Comparison of ENCODE assay signal across 37 cellular contexts in the genomic region with DNA sequence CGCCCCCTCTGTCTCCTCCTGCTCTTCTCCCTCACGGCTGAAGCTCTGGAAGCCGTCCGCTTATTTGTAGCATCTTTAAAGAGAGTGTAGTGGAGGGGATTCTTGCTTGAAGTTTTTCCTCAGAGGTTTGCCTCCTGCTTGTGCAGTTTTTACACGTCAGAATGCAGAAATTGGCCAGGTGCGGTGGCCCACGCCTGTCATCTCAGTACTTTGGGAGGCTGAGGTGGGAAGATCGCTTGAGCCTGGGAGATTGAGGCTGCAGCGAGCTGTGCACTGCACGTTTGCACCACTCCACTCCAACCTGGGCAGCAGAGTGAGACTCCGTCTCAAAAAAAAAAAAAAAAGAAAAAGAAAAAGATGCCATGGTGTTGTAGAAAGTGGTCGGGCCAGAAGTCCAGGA.
"Had no signal": no experiment of that assay in that cellular context is flagged by ENCODE, and none has a peak within 500 bp of the region (broad histone marks: within the 10 kb centered on the region; RNA-seq: fewer than 3 reads in every experiment).

No MANE protein-coding gene starts in this region.

- H3K4me1 ChIP-seq: adrenal gland, ascending aorta, body of pancreas, breast epithelium had no signal

- H3K36me3 ChIP-seq: adrenal gland, cardiac muscle cell had no signal

- H3K27ac Mint-ChIP-seq: activated naive CD4-positive, alpha-beta T cell treated with anti-CD3 and anti-CD28 coated beads for 36 hours; activated naive CD4-positive, alpha-beta T cell treated with anti-CD3 and anti-CD28 coated beads, Interleukin-2, amount 10 ng/mL, durations not matched to agents 7 days and 5 days; activated naive CD4-positive, alpha-beta T cell treated with anti-CD3 and anti-CD28 coated beads, Interleukin-2, amount 50 U/mL, for 24 hours; activated naive CD4-positive, alpha-beta T cell treated with anti-CD3 and anti-CD28 coated beads, Interleukin-2, amount 50 U/mL, for 72 hours; activated naive CD8-positive, alpha-beta T cell; activated naive CD8-positive, alpha-beta T cell treated with anti-CD3 and anti-CD28 coated beads for 36 hours; activated naive CD8-positive, alpha-beta T cell treated with anti-CD3 and anti-CD28 coated beads, Interleukin-2, amount 10 ng/mL, durations not matched to agents 7 days and 5 days; activated naive CD8-positive, alpha-beta T cell treated with anti-CD3 and anti-CD28 coated beads, Interleukin-2, amount 50 U/mL, for 24 hours; activated T-cell treated with anti-CD3 and anti-CD28 coated beads, Interleukin-2, amount 50 U/mL, for 24 hours; activated T-cell treated with anti-CD3 and anti-CD28 coated beads, Interleukin-2, amount 50 U/mL, for 72 hours; activated T-helper 1 cell treated with anti-CD3 and anti-CD28 coated beads, Interleukin-12 subunit alpha, Interleukin-12 subunit beta, Interleukin-2, Interleukin-4 antibody, amounts not matched to agents 30 ng/mL and 10 ng/mL and 1 ng/mL, durations not matched to agents 14 hours and 24 hours and 36 hours; activated T-helper 17 cell treated with anti-CD3 and anti-CD28 coated beads, Interleukin-2, amount 50 U/mL, for 72 hours; activated T-helper 2 cell treated with anti-CD3 and anti-CD28 coated beads, Interferon-gamma antibody, Interleukin-2, Interleukin-4, amounts not matched to agents 10 μg/mL and 5 μg/mL and 100 μg/mL, durations not matched to agents 14 hours and 24 hours and 36 hours had no signal

- H3K4me3 Mint-ChIP-seq: activated naive CD4-positive, alpha-beta T cell treated with anti-CD3 and anti-CD28 coated beads for 36 hours; activated naive CD4-positive, alpha-beta T cell treated with anti-CD3 and anti-CD28 coated beads, Interleukin-2, amount 10 ng/mL, durations not matched to agents 7 days and 5 days; activated naive CD4-positive, alpha-beta T cell treated with anti-CD3 and anti-CD28 coated beads, Interleukin-2, amount 50 U/mL, for 24 hours; activated naive CD8-positive, alpha-beta T cell; activated naive CD8-positive, alpha-beta T cell treated with anti-CD3 and anti-CD28 coated beads for 36 hours; activated naive CD8-positive, alpha-beta T cell treated with anti-CD3 and anti-CD28 coated beads, Interleukin-2, amount 10 ng/mL, durations not matched to agents 7 days and 5 days; activated naive CD8-positive, alpha-beta T cell treated with anti-CD3 and anti-CD28 coated beads, Interleukin-2, amount 50 U/mL, for 24 hours; activated T-cell treated with anti-CD3 and anti-CD28 coated beads, Interleukin-2, amount 50 U/mL, for 24 hours; activated T-cell treated with anti-CD3 and anti-CD28 coated beads, Interleukin-2, amount 50 U/mL, for 4 hours; activated T-cell treated with anti-CD3 and anti-CD28 coated beads, Interleukin-2, amount 50 U/mL, for 72 hours; activated T-helper 1 cell treated with anti-CD3 and anti-CD28 coated beads, Interleukin-12 subunit alpha, Interleukin-12 subunit beta, Interleukin-2, Interleukin-4 antibody, amounts not matched to agents 30 ng/mL and 10 ng/mL and 1 ng/mL, durations not matched to agents 14 hours and 24 hours and 36 hours; activated T-helper 17 cell treated with anti-CD3 and anti-CD28 coated beads, Interleukin-2, amount 50 U/mL, for 72 hours; brain; central memory CD8-positive, alpha-beta T cell had no signal

- H3K27me3 ChIP-seq: adrenal gland, ascending aorta, body of pancreas, brain microvascular endothelial cell, breast epithelium, cardiac muscle cell had no signal

- H3K4me1 Mint-ChIP-seq: activated naive CD4-positive, alpha-beta T cell treated with anti-CD3 and anti-CD28 coated beads, Interleukin-2, amount 10 ng/mL, durations not matched to agents 7 days and 5 days; activated naive CD4-positive, alpha-beta T cell treated with anti-CD3 and anti-CD28 coated beads, Interleukin-2, amount 50 U/mL, for 24 hours; activated naive CD8-positive, alpha-beta T cell treated with anti-CD3 and anti-CD28 coated beads for 36 hours; activated naive CD8-positive, alpha-beta T cell treated with anti-CD3 and anti-CD28 coated beads, Interleukin-2, amount 10 ng/mL, durations not matched to agents 7 days and 5 days; activated naive CD8-positive, alpha-beta T cell treated with anti-CD3 and anti-CD28 coated beads, Interleukin-2, amount 50 U/mL, for 24 hours; activated T-helper 17 cell treated with anti-CD3 and anti-CD28 coated beads, Interleukin-2, amount 50 U/mL, for 72 hours had no signal

- H3K4me3 ChIP-seq: adrenal gland, ascending aorta, body of pancreas, breast epithelium, cardiac muscle cell had no signal

- H3K36me3 Mint-ChIP-seq: activated naive CD4-positive, alpha-beta T cell treated with anti-CD3 and anti-CD28 coated beads, Interleukin-2, amount 10 ng/mL, durations not matched to agents 7 days and 5 days; activated naive CD4-positive, alpha-beta T cell treated with anti-CD3 and anti-CD28 coated beads, Interleukin-2, amount 50 U/mL, for 24 hours; activated naive CD4-positive, alpha-beta T cell treated with anti-CD3 and anti-CD28 coated beads, Interleukin-2, amount 50 U/mL, for 72 hours; activated naive CD8-positive, alpha-beta T cell; activated naive CD8-positive, alpha-beta T cell treated with anti-CD3 and anti-CD28 coated beads for 36 hours; activated naive CD8-positive, alpha-beta T cell treated with anti-CD3 and anti-CD28 coated beads, Interleukin-2, amount 10 ng/mL, durations not matched to agents 7 days and 5 days had no signal

- H3K9me3 Mint-ChIP-seq: activated naive CD4-positive, alpha-beta T cell treated with anti-CD3 and anti-CD28 coated beads for 36 hours; activated naive CD4-positive, alpha-beta T cell treated with anti-CD3 and anti-CD28 coated beads, Interleukin-2, amount 10 ng/mL, durations not matched to agents 7 days and 5 days; activated naive CD4-positive, alpha-beta T cell treated with anti-CD3 and anti-CD28 coated beads, Interleukin-2, amount 50 U/mL, for 24 hours; activated naive CD4-positive, alpha-beta T cell treated with anti-CD3 and anti-CD28 coated beads, Interleukin-2, amount 50 U/mL, for 72 hours; activated naive CD8-positive, alpha-beta T cell treated with anti-CD3 and anti-CD28 coated beads for 36 hours; activated naive CD8-positive, alpha-beta T cell treated with anti-CD3 and anti-CD28 coated beads, Interleukin-2, amount 10 ng/mL, durations not matched to agents 7 days and 5 days; activated naive CD8-positive, alpha-beta T cell treated with anti-CD3 and anti-CD28 coated beads, Interleukin-2, amount 50 U/mL, for 24 hours; activated T-cell treated with anti-CD3 and anti-CD28 coated beads, Interleukin-2, amount 50 U/mL, for 24 hours; activated T-cell treated with anti-CD3 and anti-CD28 coated beads, Interleukin-2, amount 50 U/mL, for 4 hours; activated T-cell treated with anti-CD3 and anti-CD28 coated beads, Interleukin-2, amount 50 U/mL, for 72 hours; activated T-helper 1 cell treated with anti-CD3 and anti-CD28 coated beads, Interleukin-12 subunit alpha, Interleukin-12 subunit beta, Interleukin-2, Interleukin-4 antibody, amounts not matched to agents 30 ng/mL and 10 ng/mL and 1 ng/mL, durations not matched to agents 14 hours and 24 hours and 36 hours; activated T-helper 17 cell treated with anti-CD3 and anti-CD28 coated beads, Interleukin-2, amount 50 U/mL, for 72 hours; activated T-helper 2 cell treated with anti-CD3 and anti-CD28 coated beads, Interferon-gamma antibody, Interleukin-2, Interleukin-4, amounts not matched to agents 10 μg/mL and 5 μg/mL and 100 μg/mL, durations not matched to agents 14 hours and 24 hours and 36 hours; brain; central memory CD8-positive, alpha-beta T cell had no signal

- DNase-seq: activated effector memory CD4-positive, alpha-beta T cell treated with anti-CD3 and anti-CD28 coated beads, Interleukin-2, amount 50 U/mL, for 16 hours; activated effector memory CD4-positive, alpha-beta T cell treated with Interleukin-2 at 50 U/mL for 16 hours; activated gamma-delta T cell; activated gamma-delta T cell treated with Interleukin-2 at 50 U/mL for 16 hours; activated naive CD4-positive, alpha-beta T cell; activated naive CD4-positive, alpha-beta T cell treated with anti-CD3 and anti-CD28 coated beads for 36 hours; activated naive CD4-positive, alpha-beta T cell treated with anti-CD3 and anti-CD28 coated beads, Interleukin-2, amount 10 ng/mL, durations not matched to agents 7 days and 5 days; activated naive CD4-positive, alpha-beta T cell treated with anti-CD3 and anti-CD28 coated beads, Interleukin-2, amount 50 U/mL, for 16 hours; activated naive CD4-positive, alpha-beta T cell treated with Interleukin-2 at 50 U/mL for 16 hours; activated naive CD8-positive, alpha-beta T cell treated with anti-CD3 and anti-CD28 coated beads for 36 hours; activated naive CD8-positive, alpha-beta T cell treated with anti-CD3 and anti-CD28 coated beads, Interleukin-2, amount 10 ng/mL, durations not matched to agents 7 days and 5 days; activated naive CD8-positive, alpha-beta T cell treated with anti-CD3 and anti-CD28 coated beads, Interleukin-2, amount 50 U/mL, for 24 hours; activated T-cell treated with anti-CD3 and anti-CD28 coated beads, Interleukin-2, amount 50 U/mL, for 24 hours; activated T-cell treated with anti-CD3 and anti-CD28 coated beads, Interleukin-2, amount 50 U/mL, for 4 hours; activated T-cell treated with anti-CD3 and anti-CD28 coated beads, Interleukin-2, amount 50 U/mL, for 48 hours; activated T-cell treated with anti-CD3 and anti-CD28 coated beads, Interleukin-2, amount 50 U/mL, for 72 hours; adrenal gland; amniotic stem cell; amygdala; anterior cingulate cortex; aorta; body of pancreas; brain microvascular endothelial cell; caudate nucleus; central memory CD4-positive, alpha-beta T cell; cerebellar nuclear complex had no signal

- H3K27ac ChIP-seq: adrenal gland, ascending aorta, body of pancreas, brain microvascular endothelial cell, breast epithelium, cardiac muscle cell had no signal

- H3K9me3 ChIP-seq: adrenal gland, ascending aorta, body of pancreas, breast epithelium had no signal

- ATAC-seq: activated naive CD4-positive, alpha-beta T cell treated with anti-CD3 and anti-CD28 coated beads, Interleukin-2, amount 50 U/mL, for 72 hours; activated naive CD8-positive, alpha-beta T cell treated with anti-CD3 and anti-CD28 coated beads, Interleukin-2, amount 50 U/mL, for 24 hours; activated T-cell treated with anti-CD3 and anti-CD28 coated beads, Interleukin-2, amount 50 U/mL, for 4 hours; activated T-cell treated with anti-CD3 and anti-CD28 coated beads, Interleukin-2, amount 50 U/mL, for 72 hours; activated T-helper 17 cell treated with anti-CD3 and anti-CD28 coated beads, Interleukin-2, amount 50 U/mL, for 72 hours; body of pancreas had no signal
